Comparison of ENCODE assay signal across 17 cellular contexts in genomic region chr10:76717141-76717540, GRCh38.
A peak's percentile ranks its signal among the peaks of the same experiment; 100 is the strongest.
DNase-seq lines count a peak whose midpoint lies in the region; ATAC-seq and TF ChIP-seq lines count a peak whose summit lies in the region.
"Had no signal": no experiment of that assay in that cellular context is flagged by ENCODE, and none has a peak within 500 bp of the region (broad histone marks: within the 10 kb centered on the region; RNA-seq: fewer than 3 reads in every experiment).

No MANE protein-coding gene starts in this region.

- no peak for ATAC-seq in HG02571 (IDR thresholded peaks at IDR 0.05; ENCODE audit: unreplicated experiment)

- H3K9ac ChIP-seq in MM.1S (ENCODE audit: low read length), result no peak overlapping the region
- H3K9ac ChIP-seq: neural progenitor cell had no signal

- TF ChIP-seq POLR2A in tibial nerve (IDR thresholded peaks at IDR 0.05), result no peak

- no peak overlapping the region for H3K4me3 ChIP-seq in brain microvascular endothelial cell (ENCODE audit: low read depth, low read length)
- no peak overlapping the region for H3K4me3 ChIP-seq in MM.1S (ENCODE audit: low read length)
- no peak overlapping the region for H3K4me3 ChIP-seq in tibial nerve
- H3K4me3 ChIP-seq in CD4-positive, alpha-beta memory T cell (ENCODE audit: low read length in 2 of 2), result no peak overlapping the region
- H3K4me3 ChIP-seq: neural progenitor cell, stomach had no signal

- peak overlapping the region; percentile 24 for H3K27ac ChIP-seq in brain microvascular endothelial cell
- no peak overlapping the region for H3K27ac ChIP-seq in MM.1S (ENCODE audit: low read length)
- H3K27ac ChIP-seq in tibial nerve, result no peak overlapping the region
- no peak overlapping the region for H3K27ac ChIP-seq in CD4-positive, alpha-beta memory T cell (ENCODE audit: low read depth, low read length)
- H3K27ac ChIP-seq: neural progenitor cell, stomach had no signal

- H3K27me3 Mint-ChIP-seq in CD4-positive, alpha-beta memory T cell, result no peaks in the 10 kb centered on the region
- H3K27me3 Mint-ChIP-seq: memory B cell had no signal

- no peaks in the 10 kb centered on the region for H3K36me3 Mint-ChIP-seq in CD4-positive, alpha-beta memory T cell
- H3K36me3 Mint-ChIP-seq: memory B cell, neural progenitor cell had no signal

- in situ Hi-C loops in brain microvascular endothelial cell (cut with HindIII; ENCODE audit: low pct_ligation_motif_present, low sequenced_read_pairs), result no loop called here

- no peak overlapping the region for H3K27ac Mint-ChIP-seq in CD4-positive, alpha-beta memory T cell
- H3K27ac Mint-ChIP-seq: activated B cell treated with CpG ODN at 0.5 μM for 24 hours; activated naive CD4-positive, alpha-beta T cell treated with anti-CD3 and anti-CD28 coated beads for 36 hours; memory B cell; neural progenitor cell had no signal

- no peaks in the 10 kb centered on the region for H3K79me2 ChIP-seq in MM.1S (ENCODE audit: low read length)

- H3K4me1 ChIP-seq in MM.1S (ENCODE audit: low read length) (no peaks in the 10 kb centered on the region), tibial nerve (no peaks in the 10 kb centered on the region)
- H3K4me1 ChIP-seq in CD4-positive, alpha-beta memory T cell (ENCODE audit: insufficient read depth, low read length), result no peaks in the 10 kb centered on the region
- H3K4me1 ChIP-seq: neural progenitor cell had no signal

- no peaks in the 10 kb centered on the region for H3F3A ChIP-seq in MM.1S (ENCODE audit: insufficient read depth, low read length)

- H3K9me3 Mint-ChIP-seq in CD4-positive, alpha-beta memory T cell, result peaks cover 0 to 10% (median 5%) of the 10 kb centered on the region in 8 donors
- H3K9me3 Mint-ChIP-seq: activated B cell treated with CpG ODN at 0.5 μM for 24 hours had no signal

- no peaks in the 10 kb centered on the region for H3K27me3 ChIP-seq in brain microvascular endothelial cell (replicated peaks)
- H3K27me3 ChIP-seq in MM.1S (replicated peaks; ENCODE audit: insufficient read depth, low read length), result no peaks in the 10 kb centered on the region
- no peaks in the 10 kb centered on the region for H3K27me3 ChIP-seq in tibial nerve
- no peaks in the 10 kb centered on the region for H3K27me3 ChIP-seq in CD4-positive, alpha-beta memory T cell (ENCODE audit: insufficient read depth, low read length)
- H3K27me3 ChIP-seq: neural progenitor cell, stomach had no signal

- DNase-seq in AG08395 (ENCODE audit: low spot score), result peak; percentile 13
- peak; percentile 22 for DNase-seq in HS-27A (ENCODE audit: low read depth)
- peak; percentile 47 for DNase-seq in brain microvascular endothelial cell
- DNase-seq in glomerular visceral epithelial cell (ENCODE audit: extremely low spot score), result peak; percentile 30
- DNase-seq in MM.1S, result no peak
- no peak for DNase-seq in tibial nerve (ENCODE audit: low spot score in 2 of 2)
- DNase-seq in CD4-positive, alpha-beta memory T cell, result no peak
- DNase-seq: activated B cell treated with CpG ODN at 0.5 μM for 24 hours; activated naive CD4-positive, alpha-beta T cell treated with anti-CD3 and anti-CD28 coated beads for 36 hours; NCI-H1105 treated with DMSO at 0.1 percent for 48 hours; NCI-H345; small intestine; stomach; SW 1271 had no signal

- H3K4me3 Mint-ChIP-seq in CD4-positive, alpha-beta memory T cell, result no peak overlapping the region
- H3K4me3 Mint-ChIP-seq: activated B cell treated with CpG ODN at 0.5 μM for 24 hours; activated naive CD4-positive, alpha-beta T cell treated with anti-CD3 and anti-CD28 coated beads for 36 hours; memory B cell; neural progenitor cell had no signal

- H4K20me1 ChIP-seq in MM.1S (ENCODE audit: insufficient read depth, low read length), result no peaks in the 10 kb centered on the region

- TF ChIP-seq CTCF in brain microvascular endothelial cell (IDR thresholded peaks at IDR 0.05; ENCODE audit: low read depth, low read length, missing control alignments), result no peak
- no peak for TF ChIP-seq CTCF in MM.1S (IDR thresholded peaks at IDR 0.05; ENCODE audit: low read length)
- no peak for TF ChIP-seq CTCF in tibial nerve (IDR thresholded peaks at IDR 0.05)

- POLR2A ChIA-PET in CD4-positive, alpha-beta memory T cell (lab: Charles Lee; ENCODE audit: partially characterized antibody), result no interaction called here

- intact Hi-C loops in CD4-positive, alpha-beta memory T cell (cut with micrococcal nuclease), result no loop called here

- WGBS in tibial nerve, 2 donors, result 72 to 88% methylated on average over 1 of the region's 1 CpG

- no peak overlapping the region; the same call in 1 of the 2 replicates for H3K4me2 ChIP-seq in MM.1S (ENCODE audit: low read depth, low read length)
- H3K4me2 ChIP-seq: neural progenitor cell had no signal

- no peak overlapping the region for H2AFZ ChIP-seq in MM.1S (ENCODE audit: low read length)
- H2AFZ ChIP-seq: neural progenitor cell had no signal

- CTCF ChIA-PET in CD4-positive, alpha-beta memory T cell (lab: Charles Lee; ENCODE audit: partially characterized antibody), result no interaction called here

- TF ChIP-seq EP300 in tibial nerve (IDR thresholded peaks at IDR 0.05), result no peak

- no peaks in the 10 kb centered on the region for H3K4me1 Mint-ChIP-seq in CD4-positive, alpha-beta memory T cell
- H3K4me1 Mint-ChIP-seq: activated B cell treated with CpG ODN at 0.5 μM for 24 hours, memory B cell, neural progenitor cell had no signal

- no peaks in the 10 kb centered on the region for H3K36me3 ChIP-seq in brain microvascular endothelial cell (replicated peaks)
- no peaks in the 10 kb centered on the region for H3K36me3 ChIP-seq in MM.1S (replicated peaks; ENCODE audit: insufficient read depth, low read length)
- H3K36me3 ChIP-seq in tibial nerve, result no peaks in the 10 kb centered on the region
- H3K36me3 ChIP-seq in CD4-positive, alpha-beta memory T cell (ENCODE audit: insufficient read depth, low read length), result no peaks in the 10 kb centered on the region
- H3K36me3 ChIP-seq: neural progenitor cell, stomach had no signal

- no peaks in the 10 kb centered on the region for H3K9me3 ChIP-seq in MM.1S (replicated peaks; ENCODE audit: insufficient read depth, low read length)
- H3K9me3 ChIP-seq in tibial nerve, result no peaks in the 10 kb centered on the region
- no peaks in the 10 kb centered on the region for H3K9me3 ChIP-seq in CD4-positive, alpha-beta memory T cell (ENCODE audit: control insufficient read depth in 1 of 2, low read length in 2 of 2)
- H3K9me3 ChIP-seq: stomach had no signal

- H3K9me2 ChIP-seq in MM.1S (replicated peaks; ENCODE audit: insufficient read depth, low read length), result no peaks in the 10 kb centered on the region

Comparison
In these comparisons a context has a peak if more than half of its experiments do, and no peak if none do; other contexts are left out.
1. DNase-seq: peak in AG08395 (single experiment), HS-27A (single experiment), brain microvascular endothelial cell (single experiment) and glomerular visceral epithelial cell (single experiment); none in MM.1S (single experiment), tibial nerve (0 of 2) and CD4-positive, alpha-beta memory T cell (0 of 5).